2 cellular contexts compared by ENCODE assay signal in the genomic region with DNA sequence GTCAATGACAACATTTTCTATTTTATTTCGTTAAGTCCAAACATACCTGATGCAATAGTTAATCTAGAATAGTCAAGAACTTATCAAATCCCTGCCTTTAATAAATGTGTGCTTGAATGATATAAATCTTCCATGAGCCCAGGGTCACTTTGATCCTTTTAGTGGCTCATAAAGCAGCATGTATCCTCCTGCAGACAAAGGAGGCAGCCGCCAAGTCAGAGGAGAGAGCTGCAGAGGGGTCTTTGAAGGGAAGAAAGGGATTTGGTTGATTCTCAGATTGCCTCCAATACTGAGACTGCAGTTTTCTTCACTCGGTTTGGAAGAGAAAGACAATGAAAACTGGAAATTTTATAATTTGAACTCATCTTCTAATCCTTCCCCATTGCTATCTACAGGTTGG.
TF ChIP-seq lines count a peak whose summit lies in the region.

No MANE protein-coding gene starts in this region.

TF ChIP-seq in liver, 16 proteins besides CTCF, POLR2A, EP300 and RAD21 (continued from another document):
- TF ChIP-seq ATF3 (IDR thresholded peaks at IDR 0.05), result no peak
- TF ChIP-seq, protein P1, sequence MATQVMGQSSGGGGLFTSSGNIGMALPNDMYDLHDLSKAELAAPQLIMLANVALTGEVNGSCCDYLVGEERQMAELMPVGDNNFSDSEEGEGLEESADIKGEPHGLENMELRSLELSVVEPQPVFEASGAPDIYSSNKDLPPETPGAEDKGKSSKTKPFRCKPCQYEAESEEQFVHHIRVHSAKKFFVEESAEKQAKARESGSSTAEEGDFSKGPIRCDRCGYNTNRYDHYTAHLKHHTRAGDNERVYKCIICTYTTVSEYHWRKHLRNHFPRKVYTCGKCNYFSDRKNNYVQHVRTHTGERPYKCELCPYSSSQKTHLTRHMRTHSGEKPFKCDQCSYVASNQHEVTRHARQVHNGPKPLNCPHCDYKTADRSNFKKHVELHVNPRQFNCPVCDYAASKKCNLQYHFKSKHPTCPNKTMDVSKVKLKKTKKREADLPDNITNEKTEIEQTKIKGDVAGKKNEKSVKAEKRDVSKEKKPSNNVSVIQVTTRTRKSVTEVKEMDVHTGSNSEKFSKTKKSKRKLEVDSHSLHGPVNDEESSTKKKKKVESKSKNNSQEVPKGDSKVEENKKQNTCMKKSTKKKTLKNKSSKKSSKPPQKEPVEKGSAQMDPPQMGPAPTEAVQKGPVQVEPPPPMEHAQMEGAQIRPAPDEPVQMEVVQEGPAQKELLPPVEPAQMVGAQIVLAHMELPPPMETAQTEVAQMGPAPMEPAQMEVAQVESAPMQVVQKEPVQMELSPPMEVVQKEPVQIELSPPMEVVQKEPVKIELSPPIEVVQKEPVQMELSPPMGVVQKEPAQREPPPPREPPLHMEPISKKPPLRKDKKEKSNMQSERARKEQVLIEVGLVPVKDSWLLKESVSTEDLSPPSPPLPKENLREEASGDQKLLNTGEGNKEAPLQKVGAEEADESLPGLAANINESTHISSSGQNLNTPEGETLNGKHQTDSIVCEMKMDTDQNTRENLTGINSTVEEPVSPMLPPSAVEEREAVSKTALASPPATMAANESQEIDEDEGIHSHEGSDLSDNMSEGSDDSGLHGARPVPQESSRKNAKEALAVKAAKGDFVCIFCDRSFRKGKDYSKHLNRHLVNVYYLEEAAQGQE (IDR thresholded peaks at IDR 0.05), result no peak
- TF ChIP-seq, protein P2, sequence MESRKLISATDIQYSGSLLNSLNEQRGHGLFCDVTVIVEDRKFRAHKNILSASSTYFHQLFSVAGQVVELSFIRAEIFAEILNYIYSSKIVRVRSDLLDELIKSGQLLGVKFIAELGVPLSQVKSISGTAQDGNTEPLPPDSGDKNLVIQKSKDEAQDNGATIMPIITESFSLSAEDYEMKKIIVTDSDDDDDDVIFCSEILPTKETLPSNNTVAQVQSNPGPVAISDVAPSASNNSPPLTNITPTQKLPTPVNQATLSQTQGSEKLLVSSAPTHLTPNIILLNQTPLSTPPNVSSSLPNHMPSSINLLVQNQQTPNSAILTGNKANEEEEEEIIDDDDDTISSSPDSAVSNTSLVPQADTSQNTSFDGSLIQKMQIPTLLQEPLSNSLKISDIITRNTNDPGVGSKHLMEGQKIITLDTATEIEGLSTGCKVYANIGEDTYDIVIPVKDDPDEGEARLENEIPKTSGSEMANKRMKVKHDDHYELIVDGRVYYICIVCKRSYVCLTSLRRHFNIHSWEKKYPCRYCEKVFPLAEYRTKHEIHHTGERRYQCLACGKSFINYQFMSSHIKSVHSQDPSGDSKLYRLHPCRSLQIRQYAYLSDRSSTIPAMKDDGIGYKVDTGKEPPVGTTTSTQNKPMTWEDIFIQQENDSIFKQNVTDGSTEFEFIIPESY (IDR thresholded peaks at IDR 0.05), result no peak
- TF ChIP-seq GABPA (IDR thresholded peaks at IDR 0.05 in 1 of 2, conservative IDR thresholded peaks at IDR 0.05 in 1 of 2), result no peak
- TF ChIP-seq FOXA2 (IDR thresholded peaks at IDR 0.05), result no peak
- TF ChIP-seq, protein P3, sequence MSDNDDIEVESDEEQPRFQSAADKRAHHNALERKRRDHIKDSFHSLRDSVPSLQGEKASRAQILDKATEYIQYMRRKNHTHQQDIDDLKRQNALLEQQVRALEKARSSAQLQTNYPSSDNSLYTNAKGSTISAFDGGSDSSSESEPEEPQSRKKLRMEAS (IDR thresholded peaks at IDR 0.05), result no peak
- TF ChIP-seq NR2F2 (IDR thresholded peaks at IDR 0.05), result no peak
- no peak for TF ChIP-seq YY1 (IDR thresholded peaks at IDR 0.05)
- no peak for TF ChIP-seq JUND (IDR thresholded peaks at IDR 0.05)
- no peak for TF ChIP-seq SP1 (IDR thresholded peaks at IDR 0.05)
- no peak for TF ChIP-seq TAF1 (conservative IDR thresholded peaks at IDR 0.05)
- no peak for TF ChIP-seq FOXA1 (IDR thresholded peaks at IDR 0.05)
TF ChIP-seq in liver: peak in this region for 0.

TF ChIP-seq in HepG2, 621 proteins besides CTCF, POLR2A, EP300 and RAD21:
- TF ChIP-seq, protein P4, sequence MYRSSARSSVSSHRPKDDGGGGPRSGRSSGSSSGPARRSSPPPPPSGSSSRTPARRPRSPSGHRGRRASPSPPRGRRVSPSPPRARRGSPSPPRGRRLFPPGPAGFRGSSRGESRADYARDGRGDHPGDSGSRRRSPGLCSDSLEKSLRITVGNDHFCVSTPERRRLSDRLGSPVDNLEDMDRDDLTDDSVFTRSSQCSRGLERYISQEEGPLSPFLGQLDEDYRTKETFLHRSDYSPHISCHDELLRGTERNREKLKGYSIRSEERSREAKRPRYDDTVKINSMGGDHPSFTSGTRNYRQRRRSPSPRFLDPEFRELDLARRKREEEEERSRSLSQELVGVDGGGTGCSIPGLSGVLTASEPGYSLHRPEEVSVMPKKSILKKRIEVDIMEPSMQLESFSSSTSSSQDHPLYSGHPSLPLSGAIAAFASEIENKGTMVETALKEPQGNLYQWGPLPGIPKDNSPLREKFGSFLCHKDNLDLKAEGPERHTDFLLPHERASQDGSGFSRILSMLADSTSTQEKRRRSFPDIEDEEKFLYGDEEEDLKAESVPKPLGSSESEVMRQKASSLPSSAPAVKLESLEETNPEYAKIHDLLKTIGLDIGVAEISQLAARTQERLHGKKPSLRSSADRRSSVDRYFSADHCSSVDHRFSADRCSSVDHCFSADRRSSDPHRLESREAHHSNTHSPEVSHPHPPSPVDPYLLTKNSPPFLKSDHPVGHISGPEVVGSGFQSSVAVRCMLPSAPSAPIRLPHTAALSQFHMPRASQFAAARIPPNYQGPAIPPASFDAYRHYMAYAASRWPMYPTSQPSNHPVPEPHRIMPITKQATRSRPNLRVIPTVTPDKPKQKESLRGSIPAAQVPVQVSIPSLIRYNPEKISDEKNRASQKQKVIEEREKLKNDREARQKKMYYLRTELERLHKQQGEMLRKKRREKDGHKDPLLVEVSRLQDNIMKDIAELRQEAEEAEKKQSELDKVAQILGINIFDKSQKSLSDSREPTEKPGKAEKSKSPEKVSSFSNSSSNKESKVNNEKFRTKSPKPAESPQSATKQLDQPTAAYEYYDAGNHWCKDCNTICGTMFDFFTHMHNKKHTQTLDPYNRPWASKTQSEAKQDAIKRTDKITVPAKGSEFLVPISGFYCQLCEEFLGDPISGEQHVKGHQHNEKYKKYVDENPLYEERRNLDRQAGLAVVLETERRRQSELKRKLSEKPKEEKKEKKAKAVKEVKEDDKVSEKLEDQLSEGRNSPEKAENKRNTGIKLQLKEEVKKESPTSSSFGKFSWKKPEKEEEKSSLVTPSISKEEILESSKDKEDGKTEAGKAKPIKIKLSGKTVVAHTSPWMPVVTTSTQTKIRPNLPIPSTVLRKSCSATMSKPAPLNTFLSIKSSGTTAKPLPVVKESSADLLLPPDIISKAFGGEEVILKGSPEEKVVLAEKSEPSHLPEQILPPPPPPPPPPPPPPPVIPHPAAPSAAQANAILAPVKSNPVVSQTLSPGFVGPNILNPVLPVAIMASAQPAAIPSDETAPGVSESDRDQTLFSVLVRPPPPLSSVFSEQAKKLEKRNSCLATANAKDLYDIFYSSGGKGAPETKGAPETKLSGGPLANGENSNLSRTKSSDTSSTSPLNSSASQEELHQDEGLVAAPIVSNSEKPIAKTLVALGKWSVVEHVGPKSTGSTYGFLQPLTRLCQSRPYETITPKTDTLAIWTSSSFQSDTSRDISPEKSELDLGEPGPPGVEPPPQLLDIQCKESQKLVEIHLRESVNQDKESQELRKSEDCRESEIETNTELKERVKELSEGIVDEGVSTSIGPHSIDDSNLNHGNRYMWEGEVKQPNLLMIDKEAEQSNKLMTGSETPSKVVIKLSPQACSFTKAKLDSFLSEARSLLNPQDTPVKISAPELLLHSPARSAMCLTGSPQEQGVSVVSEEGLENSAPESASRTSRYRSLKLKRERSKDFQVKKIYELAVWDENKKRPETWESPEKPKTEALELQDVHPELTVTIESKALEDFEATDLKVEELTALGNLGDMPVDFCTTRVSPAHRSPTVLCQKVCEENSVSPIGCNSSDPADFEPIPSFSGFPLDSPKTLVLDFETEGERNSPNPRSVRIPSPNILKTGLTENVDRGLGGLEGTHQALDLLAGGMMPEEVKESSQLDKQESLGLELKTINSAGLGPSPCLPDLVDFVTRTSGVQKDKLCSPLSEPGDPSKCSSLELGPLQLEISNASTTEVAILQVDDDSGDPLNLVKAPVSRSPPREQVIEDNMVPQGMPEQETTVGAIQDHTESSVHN (CRISPR knock-in tag; IDR thresholded peaks at IDR 0.05), result no peak
- TF ChIP-seq, protein P5, sequence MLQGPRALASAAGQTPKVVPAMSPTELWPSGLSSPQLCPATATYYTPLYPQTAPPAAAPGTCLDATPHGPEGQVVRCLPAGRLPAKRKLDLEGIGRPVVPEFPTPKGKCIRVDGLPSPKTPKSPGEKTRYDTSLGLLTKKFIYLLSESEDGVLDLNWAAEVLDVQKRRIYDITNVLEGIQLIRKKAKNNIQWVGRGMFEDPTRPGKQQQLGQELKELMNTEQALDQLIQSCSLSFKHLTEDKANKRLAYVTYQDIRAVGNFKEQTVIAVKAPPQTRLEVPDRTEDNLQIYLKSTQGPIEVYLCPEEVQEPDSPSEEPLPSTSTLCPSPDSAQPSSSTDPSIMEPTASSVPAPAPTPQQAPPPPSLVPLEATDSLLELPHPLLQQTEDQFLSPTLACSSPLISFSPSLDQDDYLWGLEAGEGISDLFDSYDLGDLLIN (CRISPR knock-in tag; IDR thresholded peaks at IDR 0.05; ENCODE audit: borderline replicate concordance), result no peak
- TF ChIP-seq RERE (CRISPR knock-in tag; IDR thresholded peaks at IDR 0.05; ENCODE audit: low read depth), result no peak
- TF ChIP-seq, protein P6, sequence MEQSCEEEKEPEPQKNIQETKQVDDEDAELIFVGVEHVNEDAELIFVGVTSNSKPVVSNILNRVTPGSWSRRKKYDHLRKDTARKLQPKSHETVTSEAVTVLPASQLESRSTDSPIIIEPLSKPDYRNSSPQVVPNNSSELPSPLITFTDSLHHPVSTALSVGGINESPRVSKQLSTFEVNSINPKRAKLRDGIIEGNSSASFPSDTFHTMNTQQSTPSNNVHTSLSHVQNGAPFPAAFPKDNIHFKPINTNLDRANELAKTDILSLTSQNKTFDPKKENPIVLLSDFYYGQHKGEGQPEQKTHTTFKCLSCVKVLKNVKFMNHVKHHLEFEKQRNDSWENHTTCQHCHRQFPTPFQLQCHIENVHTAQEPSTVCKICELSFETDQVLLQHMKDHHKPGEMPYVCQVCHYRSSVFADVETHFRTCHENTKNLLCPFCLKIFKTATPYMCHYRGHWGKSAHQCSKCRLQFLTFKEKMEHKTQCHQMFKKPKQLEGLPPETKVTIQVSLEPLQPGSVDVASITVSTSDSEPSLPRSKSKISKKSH (CRISPR knock-in tag; IDR thresholded peaks at IDR 0.05; ENCODE audit: borderline replicate concordance), result no peak
- no peak for TF ChIP-seq SRSF4 (IDR thresholded peaks at IDR 0.05; ENCODE audit: low read depth, low read length, poor library complexity, severe bottlenecking)
- TF ChIP-seq HNRNPH1 (optimal IDR thresholded peaks at IDR 0.05; ENCODE audit: low read depth, low read length), result no peak
- no peak for TF ChIP-seq FOXO4 (CRISPR knock-in tag; conservative IDR thresholded peaks at IDR 0.05)
TF ChIP-seq in HepG2: peak in this region for 0.
